21 cellular contexts compared by ENCODE assay signal in the genomic region with DNA sequence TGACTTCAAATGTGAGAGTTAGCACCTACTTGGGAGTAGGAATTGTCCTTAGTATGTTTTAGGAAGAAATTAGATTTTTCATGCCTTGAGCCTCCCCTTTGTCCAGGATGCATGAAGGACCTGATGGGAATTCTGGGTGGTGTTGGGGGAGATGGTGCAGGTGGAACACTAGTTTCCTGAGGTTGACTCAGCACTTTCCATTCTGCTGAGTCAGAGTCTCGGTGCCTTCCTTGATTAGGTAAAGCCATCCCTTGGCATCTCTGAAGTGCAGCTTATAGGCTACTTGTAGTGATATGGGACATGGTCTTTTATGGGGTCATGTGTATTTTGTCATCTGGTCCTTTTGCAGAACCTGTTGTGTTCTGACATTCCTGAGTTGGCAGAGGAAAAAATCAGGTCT.
DNase-seq lines count a peak whose midpoint lies in the region; ATAC-seq and TF ChIP-seq lines count a peak whose summit lies in the region.
"Had no signal": no experiment of that assay in that cellular context is flagged by ENCODE, and none has a peak within 500 bp of the region (broad histone marks: within the 10 kb centered on the region; RNA-seq: fewer than 3 reads in every experiment).

No MANE protein-coding gene starts in this region.

- no peak overlapping the region for H3K9ac ChIP-seq in IMR-90 (ENCODE audit: low read depth, low read length)
- H3K9ac ChIP-seq: BLaER1 treated with 17β-estradiol and CSF1 and Interleukin-3, amounts not matched to agents 10 nM and 100 nM had no signal

- no peak for TF ChIP-seq RAD21 in IMR-90 (IDR thresholded peaks at IDR 0.05; ENCODE audit: low read length)

- dilution Hi-C loops in IMR-90 (cut with HindIII; ENCODE audit: low sequenced_read_pairs, unreplicated experiment): no loop called here

- no peak overlapping the region for H2BK5ac ChIP-seq in IMR-90 (ENCODE audit: low read depth, low read length, poor library complexity, severe bottlenecking)

- no peak overlapping the region for H4K91ac ChIP-seq in IMR-90 (ENCODE audit: insufficient read depth, low read depth, low read length)

- H3K4me3 ChIP-seq in IMR-90 (ENCODE audit: insufficient read depth, low read depth, low read length): no peak overlapping the region
- H3K4me3 ChIP-seq: BLaER1 treated with 17β-estradiol and CSF1 and Interleukin-3, amounts not matched to agents 10 nM and 100 nM; GM12878; HAP-1 had no signal

- POLR2A ChIA-PET in IMR-90 (lab: Charles Lee; ENCODE audit: unreplicated experiment): no interaction called here

- H2BK15ac ChIP-seq in IMR-90 (ENCODE audit: low read depth, low read length): no peak overlapping the region

- no peak overlapping the region for H3K4me2 ChIP-seq in IMR-90 (ENCODE audit: low read depth, low read length)
- H3K4me2 ChIP-seq: BLaER1 treated with 17β-estradiol and CSF1 and Interleukin-3, amounts not matched to agents 10 nM and 100 nM had no signal

- H4K8ac ChIP-seq in IMR-90 (ENCODE audit: low read depth in 2 of 2, low read length in 2 of 2): no peak overlapping the region

- H3K9me1 ChIP-seq in IMR-90 (ENCODE audit: insufficient read depth, low read length): no peaks in the 10 kb centered on the region

- no peak overlapping the region for H2AK5ac ChIP-seq in IMR-90 (ENCODE audit: low read depth, low read length)

- no peak for ATAC-seq in IMR-90 (ENCODE audit: low read depth)
- ATAC-seq: GM12878 had no signal

- no peak for TF ChIP-seq POLR2A in IMR-90 (IDR thresholded peaks at IDR 0.05; ENCODE audit: low read depth, low read length)

- no peak overlapping the region for H2BK120ac ChIP-seq in IMR-90 (ENCODE audit: low read depth, low read length)

- no peaks in the 10 kb centered on the region for H3K4me1 ChIP-seq in IMR-90 (ENCODE audit: control insufficient read depth, insufficient read depth, low read length)
- H3K4me1 ChIP-seq: BE2C, HAP-1 had no signal

- no peak overlapping the region for H3K56ac ChIP-seq in IMR-90 (ENCODE audit: extremely low read depth, insufficient read depth, low read length)

- CTCF ChIA-PET in IMR-90 (lab: Yijun Ruan, JAX): no interaction called here

- in situ Hi-C loops in IMR-90 (cut with MboI; ENCODE audit: low sequenced_read_pairs): no loop called here

- H3K14ac ChIP-seq in IMR-90 (replicated peaks; ENCODE audit: low read depth, low read length): no peak overlapping the region

- no peak overlapping the region for H2BK20ac ChIP-seq in IMR-90 (ENCODE audit: low read depth, low read length)

- no peak overlapping the region for H2AK9ac ChIP-seq in IMR-90 (replicated peaks; ENCODE audit: low read depth, low read length, poor library complexity)

- H3K23ac ChIP-seq in IMR-90 (ENCODE audit: low read depth, low read length): no peak overlapping the region

- H3K4ac ChIP-seq in IMR-90 (ENCODE audit: low read depth, low read length): no peak overlapping the region

- no peak overlapping the region for H2AFZ ChIP-seq in IMR-90 (replicated peaks; ENCODE audit: low read length, poor library complexity)

- 20% methylated on average over 1 of the region's 1 CpG; no CpG with 5 or more reads in 1 of the 2 experiments for WGBS in IMR-90 (ENCODE audit: extremely low coverage in 2 of 2, insufficient read length in 1 of 2), 2 experiments

- DNase-seq in NCI-H2196 (lab: John Stamatoyannopoulos, UW; ENCODE audit: unreplicated experiment): peak; percentile 6
- no peak for DNase-seq in NCI-H2196 treated with DMSO at 0.1 percent for 48 hours (lab: John Stamatoyannopoulos, UW; ENCODE audit: unreplicated experiment)
- no peak for DNase-seq in IMR-90
- DNase-seq in kidney tubule cell (ENCODE audit: low spot score): peak; percentile 8
- no peak for DNase-seq in GM19240 (ENCODE audit: insufficient read length, low spot score)
- DNase-seq in NCI-H774 (lab: John Stamatoyannopoulos, UW): no peak
- DNase-seq: ACHN; AML-193; BE2C; CD4-positive, alpha-beta T cell; CD8-positive, alpha-beta memory T cell; DMS 273 treated with DMSO at 0.1 percent for 48 hours; DMS79; EL; GDM1; GOT3; HFFc6 had no signal

- H4K20me1 ChIP-seq in IMR-90 (ENCODE audit: insufficient read depth, low read length): no peaks in the 10 kb centered on the region

- H4K5ac ChIP-seq in IMR-90 (ENCODE audit: low read depth, low read length): no peak overlapping the region

- no peaks in the 10 kb centered on the region for H3K27me3 ChIP-seq in IMR-90 (ENCODE audit: control insufficient read depth, insufficient read depth, low read length)
- H3K27me3 ChIP-seq: BE2C; BLaER1 treated with 17β-estradiol and CSF1 and Interleukin-3, amounts not matched to agents 10 nM and 100 nM had no signal

- H3K18ac ChIP-seq in IMR-90 (ENCODE audit: low read depth, low read length): no peak overlapping the region

- intact Hi-C loops in IMR-90 (cut with micrococcal nuclease): no loop called here

- no peak overlapping the region for H3K27ac ChIP-seq in IMR-90 (ENCODE audit: insufficient read depth, low read length)
- H3K27ac ChIP-seq: 22Rv1 had no signal

- BruUV-seq in IMR-90 (replicated peaks; lab: Mats Ljungman, UMichigan): no TSS peak

- no peak for TF ChIP-seq CTCF in IMR-90 (conservative IDR thresholded peaks at IDR 0.05; ENCODE audit: low read depth, low read length)

- peaks cover 18% of the 10 kb centered on the region for H3K9me3 ChIP-seq in IMR-90 (ENCODE audit: control insufficient read depth, insufficient read depth, low read length)
- H3K9me3 ChIP-seq: BE2C, HAP-1 had no signal

- H3K36me3 ChIP-seq in IMR-90 (ENCODE audit: control insufficient read depth, insufficient read depth, low read length): no peaks in the 10 kb centered on the region
- H3K36me3 ChIP-seq: BE2C, HAP-1 had no signal

- H3K79me1 ChIP-seq in IMR-90 (ENCODE audit: low read depth in 1 of 2, low read length in 2 of 2): no peaks in the 10 kb centered on the region

TF ChIP-seq in IMR-90, 13 proteins besides CTCF, POLR2A, EP300 and RAD21:
- TF ChIP-seq SMC3 (IDR thresholded peaks at IDR 0.05; ENCODE audit: low read depth, low read length): no peak
- 0 out of 2 replicates have a peak, but pooled peaks have one; percentile 24 for TF ChIP-seq MAFK (IDR thresholded peaks at IDR 0.05; ENCODE audit: low read depth, low read length)

Comparison
In these comparisons a context has a peak if more than half of its experiments do, and no peak if none do; other contexts are left out.
1. DNase-seq: peak in NCI-H2196 (single experiment) and kidney tubule cell (single experiment); none in NCI-H2196 treated with DMSO at 0.1 percent for 48 hours (single experiment), IMR-90 (single experiment), GM19240 (single experiment) and NCI-H774 (single experiment).